Comparison of ENCODE assay signal across 1 cellular context in genomic region chr17:41800601-41801373, GRCh38.
TF ChIP-seq lines count a peak whose summit lies in the region.

No MANE protein-coding gene starts in this region.

TF ChIP-seq in GM12878, 131 proteins besides CTCF, POLR2A, EP300 and RAD21:
- TF ChIP-seq POU2F2 (IDR thresholded peaks at IDR 0.05; ENCODE audit: borderline replicate concordance, low read depth, low read length): no peak
- no peak for TF ChIP-seq ZNF622 (IDR thresholded peaks at IDR 0.05)
- no peak for TF ChIP-seq BHLHE40 (IDR thresholded peaks at IDR 0.05; ENCODE audit: borderline replicate concordance in 1 of 2, low read depth in 2 of 2, low read length in 1 of 2)
- no peak for TF ChIP-seq POLR2AphosphoS5 (IDR thresholded peaks at IDR 0.05; ENCODE audit: low read length)
- TF ChIP-seq TAF1 (IDR thresholded peaks at IDR 0.05; ENCODE audit: borderline replicate concordance, low read depth, low read length): no peak
- TF ChIP-seq TARDBP (IDR thresholded peaks at IDR 0.05; ENCODE audit: borderline replicate concordance): no peak
- no peak for TF ChIP-seq REST (IDR thresholded peaks at IDR 0.05; ENCODE audit: low read depth, low read length)
- no peak for TF ChIP-seq RELB (IDR thresholded peaks at IDR 0.05; ENCODE audit: low read depth)
- TF ChIP-seq DPF2 (IDR thresholded peaks at IDR 0.05): no peak
- no peak for TF ChIP-seq YBX1 (IDR thresholded peaks at IDR 0.05)
TF ChIP-seq in GM12878: peak in this region for 0.
